Comparison of ENCODE assay signal across 1 cellular context in the genomic region with DNA sequence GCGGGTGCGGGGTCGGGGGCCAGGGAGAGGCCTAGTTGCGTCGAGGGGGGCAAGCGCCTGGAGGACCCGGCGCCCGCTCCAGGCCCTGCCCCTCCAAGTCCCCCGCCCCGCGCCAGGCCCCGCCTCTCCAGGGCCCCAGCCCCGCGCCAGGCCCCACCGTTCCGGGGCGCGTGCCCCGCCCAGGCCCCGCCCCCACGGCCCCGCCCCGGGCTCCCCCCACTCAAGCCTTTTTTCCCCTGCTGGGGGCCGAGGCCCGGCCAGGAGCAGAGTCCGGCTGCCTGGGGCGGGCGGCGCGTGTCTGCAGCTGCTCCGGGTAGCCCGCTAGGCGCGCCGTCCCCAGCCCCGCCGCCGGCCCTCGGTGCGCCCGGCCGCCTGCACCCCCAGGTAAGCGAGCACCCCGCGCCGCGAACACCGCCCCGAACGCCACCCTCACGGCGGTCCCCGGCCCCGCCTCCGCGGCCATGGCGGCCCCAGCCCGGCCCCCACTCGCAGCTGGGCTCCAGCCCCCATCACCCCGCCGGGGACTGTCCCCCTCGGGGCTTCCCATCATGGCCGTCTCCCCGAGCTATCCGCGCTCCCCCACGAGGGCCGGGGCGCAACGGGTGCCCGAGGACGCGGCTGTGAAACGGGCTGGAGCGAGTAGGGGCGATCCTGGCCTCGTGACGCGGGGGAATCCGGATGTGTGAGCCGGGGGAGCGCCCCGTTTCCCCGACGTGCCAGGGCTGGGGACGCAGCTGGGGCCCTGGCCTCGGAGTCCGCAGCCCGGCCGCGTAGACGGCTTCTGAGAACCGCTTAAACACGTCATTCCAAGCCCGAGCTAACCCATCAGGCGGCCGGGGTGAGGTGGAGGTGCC.
TF ChIP-seq lines count a peak whose summit lies in the region.

A gene with protein sequence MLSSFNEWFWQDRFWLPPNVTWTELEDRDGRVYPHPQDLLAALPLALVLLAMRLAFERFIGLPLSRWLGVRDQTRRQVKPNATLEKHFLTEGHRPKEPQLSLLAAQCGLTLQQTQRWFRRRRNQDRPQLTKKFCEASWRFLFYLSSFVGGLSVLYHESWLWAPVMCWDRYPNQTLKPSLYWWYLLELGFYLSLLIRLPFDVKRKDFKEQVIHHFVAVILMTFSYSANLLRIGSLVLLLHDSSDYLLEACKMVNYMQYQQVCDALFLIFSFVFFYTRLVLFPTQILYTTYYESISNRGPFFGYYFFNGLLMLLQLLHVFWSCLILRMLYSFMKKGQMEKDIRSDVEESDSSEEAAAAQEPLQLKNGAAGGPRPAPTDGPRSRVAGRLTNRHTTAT (plus strand): TSS at position 260 of the 854 bp plus-strand sequence. CDS start 41,707 bp downstream, outside the sequence.

TF ChIP-seq in HepG2, 621 proteins besides CTCF, POLR2A, EP300 and RAD21 (continued from another document):
- TF ChIP-seq, protein P1, sequence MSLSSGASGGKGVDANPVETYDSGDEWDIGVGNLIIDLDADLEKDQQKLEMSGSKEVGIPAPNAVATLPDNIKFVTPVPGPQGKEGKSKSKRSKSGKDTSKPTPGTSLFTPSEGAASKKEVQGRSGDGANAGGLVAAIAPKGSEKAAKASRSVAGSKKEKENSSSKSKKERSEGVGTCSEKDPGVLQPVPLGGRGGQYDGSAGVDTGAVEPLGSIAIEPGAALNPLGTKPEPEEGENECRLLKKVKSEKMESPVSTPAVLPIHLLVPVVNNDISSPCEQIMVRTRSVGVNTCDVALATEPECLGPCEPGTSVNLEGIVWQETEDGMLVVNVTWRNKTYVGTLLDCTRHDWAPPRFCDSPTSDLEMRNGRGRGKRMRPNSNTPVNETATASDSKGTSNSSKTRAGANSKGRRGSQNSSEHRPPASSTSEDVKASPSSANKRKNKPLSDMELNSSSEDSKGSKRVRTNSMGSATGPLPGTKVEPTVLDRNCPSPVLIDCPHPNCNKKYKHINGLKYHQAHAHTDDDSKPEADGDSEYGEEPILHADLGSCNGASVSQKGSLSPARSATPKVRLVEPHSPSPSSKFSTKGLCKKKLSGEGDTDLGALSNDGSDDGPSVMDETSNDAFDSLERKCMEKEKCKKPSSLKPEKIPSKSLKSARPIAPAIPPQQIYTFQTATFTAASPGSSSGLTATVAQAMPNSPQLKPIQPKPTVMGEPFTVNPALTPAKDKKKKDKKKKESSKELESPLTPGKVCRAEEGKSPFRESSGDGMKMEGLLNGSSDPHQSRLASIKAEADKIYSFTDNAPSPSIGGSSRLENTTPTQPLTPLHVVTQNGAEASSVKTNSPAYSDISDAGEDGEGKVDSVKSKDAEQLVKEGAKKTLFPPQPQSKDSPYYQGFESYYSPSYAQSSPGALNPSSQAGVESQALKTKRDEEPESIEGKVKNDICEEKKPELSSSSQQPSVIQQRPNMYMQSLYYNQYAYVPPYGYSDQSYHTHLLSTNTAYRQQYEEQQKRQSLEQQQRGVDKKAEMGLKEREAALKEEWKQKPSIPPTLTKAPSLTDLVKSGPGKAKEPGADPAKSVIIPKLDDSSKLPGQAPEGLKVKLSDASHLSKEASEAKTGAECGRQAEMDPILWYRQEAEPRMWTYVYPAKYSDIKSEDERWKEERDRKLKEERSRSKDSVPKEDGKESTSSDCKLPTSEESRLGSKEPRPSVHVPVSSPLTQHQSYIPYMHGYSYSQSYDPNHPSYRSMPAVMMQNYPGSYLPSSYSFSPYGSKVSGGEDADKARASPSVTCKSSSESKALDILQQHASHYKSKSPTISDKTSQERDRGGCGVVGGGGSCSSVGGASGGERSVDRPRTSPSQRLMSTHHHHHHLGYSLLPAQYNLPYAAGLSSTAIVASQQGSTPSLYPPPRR (CRISPR knock-in tag; IDR thresholded peaks at IDR 0.05; ENCODE audit: borderline replicate concordance): no peak
- TF ChIP-seq ZFP36 (IDR thresholded peaks at IDR 0.05; ENCODE audit: borderline replicate concordance, low read depth, low read length, partially characterized antibody) (no peak), GPN1 (CRISPR knock-in tag; IDR thresholded peaks at IDR 0.05; ENCODE audit: borderline replicate concordance) (no peak), ZNF432 (CRISPR knock-in tag; IDR thresholded peaks at IDR 0.05; ENCODE audit: borderline replicate concordance) (no peak), NCOA1 (CRISPR knock-in tag; IDR thresholded peaks at IDR 0.05) (no peak), SATB2 (CRISPR knock-in tag; IDR thresholded peaks at IDR 0.05) (no peak)
- TF ChIP-seq, protein P2, sequence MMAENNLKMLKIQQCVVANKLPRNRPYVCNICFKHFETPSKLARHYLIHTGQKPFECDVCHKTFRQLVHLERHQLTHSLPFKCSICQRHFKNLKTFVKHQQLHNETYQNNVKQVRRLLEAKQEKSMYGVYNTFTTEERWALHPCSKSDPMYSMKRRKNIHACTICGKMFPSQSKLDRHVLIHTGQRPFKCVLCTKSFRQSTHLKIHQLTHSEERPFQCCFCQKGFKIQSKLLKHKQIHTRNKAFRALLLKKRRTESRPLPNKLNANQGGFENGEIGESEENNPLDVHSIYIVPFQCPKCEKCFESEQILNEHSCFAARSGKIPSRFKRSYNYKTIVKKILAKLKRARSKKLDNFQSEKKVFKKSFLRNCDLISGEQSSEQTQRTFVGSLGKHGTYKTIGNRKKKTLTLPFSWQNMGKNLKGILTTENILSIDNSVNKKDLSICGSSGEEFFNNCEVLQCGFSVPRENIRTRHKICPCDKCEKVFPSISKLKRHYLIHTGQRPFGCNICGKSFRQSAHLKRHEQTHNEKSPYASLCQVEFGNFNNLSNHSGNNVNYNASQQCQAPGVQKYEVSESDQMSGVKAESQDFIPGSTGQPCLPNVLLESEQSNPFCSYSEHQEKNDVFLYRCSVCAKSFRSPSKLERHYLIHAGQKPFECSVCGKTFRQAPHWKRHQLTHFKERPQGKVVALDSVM (CRISPR knock-in tag; IDR thresholded peaks at IDR 0.05): peak; percentile 29; the same call in 1 of the 2 replicates
- TF ChIP-seq, protein P3, sequence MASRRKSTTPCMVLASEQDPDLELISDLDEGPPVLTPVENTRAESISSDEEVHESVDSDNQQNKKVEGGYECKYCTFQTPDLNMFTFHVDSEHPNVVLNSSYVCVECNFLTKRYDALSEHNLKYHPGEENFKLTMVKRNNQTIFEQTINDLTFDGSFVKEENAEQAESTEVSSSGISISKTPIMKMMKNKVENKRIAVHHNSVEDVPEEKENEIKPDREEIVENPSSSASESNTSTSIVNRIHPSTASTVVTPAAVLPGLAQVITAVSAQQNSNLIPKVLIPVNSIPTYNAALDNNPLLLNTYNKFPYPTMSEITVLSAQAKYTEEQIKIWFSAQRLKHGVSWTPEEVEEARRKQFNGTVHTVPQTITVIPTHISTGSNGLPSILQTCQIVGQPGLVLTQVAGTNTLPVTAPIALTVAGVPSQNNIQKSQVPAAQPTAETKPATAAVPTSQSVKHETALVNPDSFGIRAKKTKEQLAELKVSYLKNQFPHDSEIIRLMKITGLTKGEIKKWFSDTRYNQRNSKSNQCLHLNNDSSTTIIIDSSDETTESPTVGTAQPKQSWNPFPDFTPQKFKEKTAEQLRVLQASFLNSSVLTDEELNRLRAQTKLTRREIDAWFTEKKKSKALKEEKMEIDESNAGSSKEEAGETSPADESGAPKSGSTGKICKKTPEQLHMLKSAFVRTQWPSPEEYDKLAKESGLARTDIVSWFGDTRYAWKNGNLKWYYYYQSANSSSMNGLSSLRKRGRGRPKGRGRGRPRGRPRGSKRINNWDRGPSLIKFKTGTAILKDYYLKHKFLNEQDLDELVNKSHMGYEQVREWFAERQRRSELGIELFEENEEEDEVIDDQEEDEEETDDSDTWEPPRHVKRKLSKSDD (CRISPR knock-in tag; IDR thresholded peaks at IDR 0.05; ENCODE audit: low read depth): no peak
- TF ChIP-seq, protein P4, sequence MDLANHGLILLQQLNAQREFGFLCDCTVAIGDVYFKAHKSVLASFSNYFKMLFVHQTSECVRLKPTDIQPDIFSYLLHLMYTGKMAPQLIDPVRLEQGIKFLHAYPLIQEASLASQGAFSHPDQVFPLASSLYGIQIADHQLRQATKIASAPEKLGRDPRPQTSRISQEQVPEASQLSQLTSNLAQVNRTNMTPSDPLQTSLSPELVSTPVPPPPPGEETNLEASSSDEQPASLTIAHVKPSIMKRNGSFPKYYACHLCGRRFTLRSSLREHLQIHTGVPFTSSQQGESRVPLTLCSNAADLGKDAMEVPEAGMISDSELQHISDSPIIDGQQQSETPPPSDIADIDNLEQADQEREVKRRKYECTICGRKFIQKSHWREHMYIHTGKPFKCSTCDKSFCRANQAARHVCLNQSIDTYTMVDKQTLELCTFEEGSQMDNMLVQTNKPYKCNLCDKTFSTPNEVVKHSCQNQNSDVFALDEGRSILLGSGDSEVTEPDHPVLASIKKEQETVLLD (CRISPR knock-in tag; IDR thresholded peaks at IDR 0.05; ENCODE audit: low read depth): no peak
